Comparison of ENCODE assay signal across 9 cellular contexts in the genomic region with DNA sequence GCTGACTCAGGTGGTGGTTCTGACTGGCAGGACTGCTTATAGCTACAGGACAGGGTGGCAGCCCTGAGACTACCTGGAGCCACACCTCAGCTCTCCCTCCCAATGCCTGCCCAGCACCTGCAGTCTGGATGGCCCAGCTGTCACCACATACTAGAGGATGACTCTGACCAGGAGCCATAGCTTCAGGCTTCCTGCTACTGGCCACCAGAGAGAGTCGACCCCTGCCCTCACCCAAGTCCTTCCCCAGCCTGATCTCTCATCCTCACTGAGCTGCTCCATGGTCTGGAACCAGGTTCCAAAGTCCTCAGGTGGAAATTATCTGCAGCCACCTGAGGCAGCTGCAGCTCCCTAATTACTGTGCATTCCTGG. TPM values are rescaled to one million over a fixed set of nuclear protein-coding genes. Genes with fewer than 3 reads are reported as not detected.
DNase-seq lines count a peak whose midpoint lies in the region; ATAC-seq and TF ChIP-seq lines count a peak whose summit lies in the region.
"Had no signal": no experiment of that assay in that cellular context is flagged by ENCODE, and none has a peak within 500 bp of the region (broad histone marks: within the 10 kb centered on the region; RNA-seq: fewer than 3 reads in every experiment).

No MANE protein-coding gene starts in this region.

- H3K27ac ChIP-seq in MM.1S (ENCODE audit: low read length) = no peak overlapping the region

- no peaks in the 10 kb centered on the region for H3K9me3 Mint-ChIP-seq in Caco-2 (ENCODE audit: unreplicated experiment)

- peaks cover 2% of the 10 kb centered on the region for H3K36me3 Mint-ChIP-seq in Caco-2 (ENCODE audit: insufficient read depth, unreplicated experiment)

- peaks cover 58% of the 10 kb centered on the region for H3K4me1 Mint-ChIP-seq in Caco-2 (ENCODE audit: low read depth, unreplicated experiment)

- no peak overlapping the region for H2AFZ ChIP-seq in MM.1S (ENCODE audit: low read length)

- H3K4me1 ChIP-seq in Caco-2 = peaks cover 76% of the 10 kb centered on the region
- peaks cover 9% of the 10 kb centered on the region; the same call in 1 of the 2 replicates for H3K4me1 ChIP-seq in MM.1S (ENCODE audit: low read length)

- intact Hi-C loops in Caco-2 (cut with micrococcal nuclease; ENCODE audit: unreplicated experiment) = loop anchor here (5.0 to 10.0 kb wide), 2 partner anchors 151 to 211 kb away; no protein-coding TSS in a partner anchor

- H3K36me3 ChIP-seq in Caco-2 (ENCODE audit: control insufficient read depth, insufficient read depth, low read length) = no peaks in the 10 kb centered on the region
- no peaks in the 10 kb centered on the region for H3K36me3 ChIP-seq in MM.1S (replicated peaks; ENCODE audit: insufficient read depth, low read length)

- H3K9me2 ChIP-seq in MM.1S (replicated peaks; ENCODE audit: insufficient read depth, low read length) = no peaks in the 10 kb centered on the region

- no peak overlapping the region for H3K4me2 ChIP-seq in MM.1S (ENCODE audit: low read depth, low read length)

- H3K9ac ChIP-seq in MM.1S (ENCODE audit: low read length) = no peak overlapping the region

- DNase-seq in Caco-2 (peak; percentile 36 to 73), MM.1S (peak; percentile 5), mesenteric fat pad (ENCODE audit: low spot score) (peak; percentile 73), NCI-H187 (lab: John Stamatoyannopoulos, UW) (no peak), 8988T (no peak), A172 (ENCODE audit: low spot score) (no peak)
- DNase-seq: ACHN had no signal

- H4K20me1 ChIP-seq in MM.1S (ENCODE audit: insufficient read depth, low read length) = no peaks in the 10 kb centered on the region

- no TSS peak for BruUV-seq in Caco-2 (replicated peaks; lab: Mats Ljungman, UMichigan)

- H3K27me3 Mint-ChIP-seq in Caco-2 (ENCODE audit: insufficient read depth, unreplicated experiment) = no peaks in the 10 kb centered on the region

- no peaks in the 10 kb centered on the region; the same call in 1 of the 2 replicates for H3K9me3 ChIP-seq in Caco-2
- no peaks in the 10 kb centered on the region for H3K9me3 ChIP-seq in MM.1S (replicated peaks; ENCODE audit: insufficient read depth, low read length)

- CTCF ChIA-PET in Caco-2 (lab: Charles Lee) = interaction anchor here (0.7 to 2.1 kb wide), 6 partner anchors 14 to 229 kb away, joined by 3 to 11 read pairs (median 6); no protein-coding TSS in a partner anchor

- H3K27me3 ChIP-seq in Caco-2 (replicated peaks; ENCODE audit: control insufficient read depth, insufficient read depth, low read length) (no peaks in the 10 kb centered on the region), MM.1S (replicated peaks; ENCODE audit: insufficient read depth, low read length) (no peaks in the 10 kb centered on the region)

- no peaks in the 10 kb centered on the region for H3K79me2 ChIP-seq in MM.1S (ENCODE audit: low read length)

- H3K4me3 Mint-ChIP-seq in Caco-2 (ENCODE audit: unreplicated experiment) = peak overlapping the region; percentile 11

- no peaks in the 10 kb centered on the region for H3F3A ChIP-seq in MM.1S (ENCODE audit: insufficient read depth, low read length)

- TF ChIP-seq CTCF in Caco-2 (IDR thresholded peaks at IDR 0.05; ENCODE audit: insufficient read depth in 1 of 2, low read depth in 1 of 2, low read length in 1 of 2, severe bottlenecking in 1 of 2, unreplicated experiment in 1 of 2) (no peak), MM.1S (IDR thresholded peaks at IDR 0.05; ENCODE audit: low read length) (no peak)

- peak overlapping the region; percentile 89 for H3K27ac Mint-ChIP-seq in Caco-2 (ENCODE audit: unreplicated experiment)

- ATAC-seq in esophagus mucosa (peak; percentile 49), HG03039 (IDR thresholded peaks at IDR 0.05; ENCODE audit: unreplicated experiment) (no peak)

- POLR2A ChIA-PET in Caco-2 (lab: Charles Lee) = interaction anchor here (0.5 to 0.7 kb wide), 4 partner anchors 26 to 247 kb away, joined by 3 to 5 read pairs (median 4); a partner anchor contains a TSS

- H3K4me3 ChIP-seq in Caco-2 (ENCODE audit: low read depth, low read length) (no peak overlapping the region), MM.1S (ENCODE audit: low read length) (no peak overlapping the region)

RNA-seq across cellular contexts. Expression of a gene that starts 25.6 kb away (rescaled TPM):
- 22.0 and 23.0 TPM in 2 replicates for total RNA-seq in Caco-2 (2022)
- 9.8 TPM for total RNA-seq in esophagus mucosa
- total RNA-seq in mesenteric fat pad = 15.1 TPM
- total RNA-seq in A172 (2014; rRNA removed; shearing (Covaris generic)) = 22.4 and 23.9 TPM in 2 replicates

Comparison
In these comparisons a context has a peak if more than half of its experiments do, and no peak if none do; other contexts are left out.
1. DNase-seq: peak in Caco-2 (2 of 2), MM.1S (single experiment) and mesenteric fat pad (single experiment); none in NCI-H187 (0 of 2), 8988T (single experiment) and A172 (single experiment).